8 cellular contexts compared by ENCODE assay signal in genomic region chr19:19997656-19998268, GRCh38.
DNase-seq lines count a peak whose midpoint lies in the region; ATAC-seq and TF ChIP-seq lines count a peak whose summit lies in the region.

No MANE protein-coding gene starts in this region.

- no peaks in the 10 kb centered on the region for H3K27me3 Mint-ChIP-seq in stimulated activated memory B cell treated with anti-CD40 and anti-IgM and Interleukin-4, amounts not matched to agents 10 μg/mL and 1 μg/mL and 100 μg/mL, for 72 hours

- H3K36me3 Mint-ChIP-seq in stimulated activated memory B cell treated with anti-CD40 and anti-IgM and Interleukin-4, amounts not matched to agents 10 μg/mL and 1 μg/mL and 100 μg/mL, for 72 hours, result peaks cover 8% of the 10 kb centered on the region

- H3K4me3 Mint-ChIP-seq in stimulated activated memory B cell treated with anti-CD40 and anti-IgM and Interleukin-4, amounts not matched to agents 10 μg/mL and 1 μg/mL and 100 μg/mL, for 72 hours, result no peak overlapping the region

- DNase-seq in AG10803 (ENCODE audit: low read depth) (no peak), iPS DF 4.7 (ENCODE audit: extremely low read depth, low spot score) (peak; percentile 25), NCI-H187 treated with DMSO at 0.1 percent for 48 hours (lab: John Stamatoyannopoulos, UW) (no peak)
- peak; percentile 76 for DNase-seq in activated effector memory CD4-positive, alpha-beta T cell treated with anti-CD3 and anti-CD28 coated beads, Interleukin-2, amount 50 U/mL, for 16 hours
- DNase-seq in stimulated activated CD8-positive, alpha-beta memory T cell treated with anti-CD3 and anti-CD28 coated beads, Interleukin-12 subunit alpha, Interleukin-12 subunit beta, amount 100 ng/mL, for 4 hours (ENCODE audit: low read depth), result peak; percentile 5

- no peak for ATAC-seq in stimulated activated memory B cell treated with anti-CD40 and anti-IgM and Interleukin-4, amounts not matched to agents 10 μg/mL and 1 μg/mL and 100 μg/mL, for 72 hours
- ATAC-seq in GM18909 (IDR thresholded peaks at IDR 0.05; ENCODE audit: poor library complexity, unreplicated experiment), result no peak

- TF ChIP-seq CTCF in AG10803 (conservative IDR thresholded peaks at IDR 0.05; ENCODE audit: low read length), result peak; percentile 27
- TF ChIP-seq CTCF in LNCAP (IDR thresholded peaks at IDR 0.05), result peak; percentile 77

- H3K9me3 Mint-ChIP-seq in stimulated activated memory B cell treated with anti-CD40 and anti-IgM and Interleukin-4, amounts not matched to agents 10 μg/mL and 1 μg/mL and 100 μg/mL, for 72 hours, result peaks cover 10% of the 10 kb centered on the region

- H3K27ac Mint-ChIP-seq in stimulated activated memory B cell treated with anti-CD40 and anti-IgM and Interleukin-4, amounts not matched to agents 10 μg/mL and 1 μg/mL and 100 μg/mL, for 72 hours, result no peak overlapping the region

- H3K4me1 Mint-ChIP-seq in stimulated activated memory B cell treated with anti-CD40 and anti-IgM and Interleukin-4, amounts not matched to agents 10 μg/mL and 1 μg/mL and 100 μg/mL, for 72 hours, result no peaks in the 10 kb centered on the region

- no peak overlapping the region for H3K4me3 ChIP-seq in AG10803 (ENCODE audit: low read length)

Comparison
In these comparisons a context has a peak if more than half of its experiments do, and no peak if none do; other contexts are left out.
1. DNase-seq: peak in activated effector memory CD4-positive, alpha-beta T cell treated with anti-CD3 and anti-CD28 coated beads, Interleukin-2, amount 50 U/mL, for 16 hours (single experiment), iPS DF 4.7 (single experiment) and stimulated activated CD8-positive, alpha-beta memory T cell treated with anti-CD3 and anti-CD28 coated beads, Interleukin-12 subunit alpha, Interleukin-12 subunit beta, amount 100 ng/mL, for 4 hours (single experiment); none in AG10803 (single experiment) and NCI-H187 treated with DMSO at 0.1 percent for 48 hours (single experiment).